14 cellular contexts compared by ENCODE assay signal in genomic region chr3:30232142-30232541, GRCh38.
A peak's percentile ranks its signal among the peaks of the same experiment; 100 is the strongest.
DNase-seq lines count a peak whose midpoint lies in the region; ATAC-seq, FAIRE-seq and TF ChIP-seq lines count a peak whose summit lies in the region.
"Had no signal": no experiment of that assay in that cellular context is flagged by ENCODE, and none has a peak within 500 bp of the region (broad histone marks: within the 10 kb centered on the region; RNA-seq: fewer than 3 reads in every experiment).

No MANE protein-coding gene starts in this region.

- CTCF ChIA-PET in K562 (lab: Yijun Ruan, JAX; ENCODE audit: low intra/inter-chr PET ratio) = no interaction called here

- TF ChIP-seq POLR2A in K562 (conservative IDR thresholded peaks at IDR 0.05) (no peak), suprapubic skin (IDR thresholded peaks at IDR 0.05) (no peak)

- TF ChIP-seq EP300 in K562 (IDR thresholded peaks at IDR 0.05; ENCODE audit: low read length) (no peak), suprapubic skin (IDR thresholded peaks at IDR 0.05) (no peak)

- H3K4me3 ChIP-seq in K562 = no peak overlapping the region
- no peak overlapping the region for H3K4me3 ChIP-seq in suprapubic skin

- H3K36me3 ChIP-seq in K562 (ENCODE audit: control insufficient read depth, insufficient read depth, low read length) = no peaks in the 10 kb centered on the region
- H3K36me3 ChIP-seq in suprapubic skin = no peaks in the 10 kb centered on the region

- H3K27me3 Mint-ChIP-seq in activated T-cell treated with anti-CD3 and anti-CD28 coated beads, Interleukin-2, amount 50 U/mL, for 72 hours (ENCODE audit: low read depth) = no peaks in the 10 kb centered on the region

- no peaks in the 10 kb centered on the region for H4K20me1 ChIP-seq in K562 (replicated peaks; ENCODE audit: control insufficient read depth, insufficient read depth, low read length)

- H3K9ac ChIP-seq in K562 (ENCODE audit: insufficient read depth in 1 of 2, low read depth in 2 of 2, low read length in 2 of 2) = no peak overlapping the region

- H3K4me2 ChIP-seq in K562 (ENCODE audit: insufficient read depth, low read length) = no peak overlapping the region

- 2% methylated on average over 5 of the region's 5 CpGs for WGBS in K562 (ENCODE audit: insufficient coverage, low coverage, missing lambda C conversion rate)
- 55% methylated on average over 5 of the region's 5 CpGs for WGBS in suprapubic skin

- H3K27ac ChIP-seq in K562 (ENCODE audit: extremely low read depth, low read depth, low read length) (no peak overlapping the region), suprapubic skin (peak overlapping the region; percentile 18)

- in situ Hi-C loops in KBM-7 (cut with MboI; ENCODE audit: low pct_unique_long_range_greater_than_20kb, low sequenced_read_pairs) (no loop called here), K562 (cut with MboI) (no loop called here)

- H3K36me3 Mint-ChIP-seq in activated T-cell treated with anti-CD3 and anti-CD28 coated beads, Interleukin-2, amount 50 U/mL, for 72 hours (ENCODE audit: insufficient read depth in 2 of 2) = peaks cover 3 to 4% of the 10 kb centered on the region in 2 donors
- H3K36me3 Mint-ChIP-seq: WTC11 had no signal

- TF ChIP-seq RAD21 in K562 (CRISPR knock-in tag; conservative IDR thresholded peaks at IDR 0.05 in 1 of 2, IDR thresholded peaks at IDR 0.05 in 1 of 2) = no peak

- no peaks in the 10 kb centered on the region for H3K4me1 ChIP-seq in K562 (replicated peaks in 1 of 2; ENCODE audit: control insufficient read depth in 2 of 2, insufficient read depth in 2 of 2, low read length in 2 of 2)
- peaks cover 16% of the 10 kb centered on the region for H3K4me1 ChIP-seq in suprapubic skin

- FAIRE-seq in K562 (lab: Jason Lieb, UNC) = no peak
- FAIRE-seq: keratinocyte had no signal

- no peaks in the 10 kb centered on the region for H3K79me2 ChIP-seq in K562 (ENCODE audit: control insufficient read depth, insufficient read depth, low read length)

- TF ChIP-seq CTCF in K562 (IDR thresholded peaks at IDR 0.05 in 2 of 3, conservative IDR thresholded peaks at IDR 0.05 in 1 of 3; ENCODE audit: insufficient read depth in 2 of 3, low read depth in 1 of 3, low read length in 3 of 3) (no peak), suprapubic skin (IDR thresholded peaks at IDR 0.05) (no peak)

- H3K9me1 ChIP-seq in K562 (ENCODE audit: control insufficient read depth, insufficient read depth, low read length) = no peaks in the 10 kb centered on the region

- intact Hi-C loops in K562 (cut with micrococcal nuclease) = no loop called here

- H3K27me3 ChIP-seq in K562 (ENCODE audit: control insufficient read depth in 2 of 2, insufficient read depth in 2 of 2, low read length in 2 of 2) (no peaks in the 10 kb centered on the region), suprapubic skin (no peaks in the 10 kb centered on the region)

- H3K4me3 Mint-ChIP-seq in activated T-cell treated with anti-CD3 and anti-CD28 coated beads, Interleukin-2, amount 50 U/mL, for 72 hours = no peak overlapping the region
- H3K4me3 Mint-ChIP-seq: WTC11 had no signal

- H3K4me1 Mint-ChIP-seq in activated T-cell treated with anti-CD3 and anti-CD28 coated beads, Interleukin-2, amount 50 U/mL, for 72 hours (ENCODE audit: low read depth) = peaks cover 10% of the 10 kb centered on the region

- peak; percentile 74 for DNase-seq in KBM-7
- DNase-seq in K562 (ENCODE audit: extremely low read depth in 1 of 4, low spot score in 3 of 4) = no peak
- no peak for DNase-seq in left lobe of liver (ENCODE audit: low spot score)
- DNase-seq in suprapubic skin (ENCODE audit: low spot score in 2 of 2) = no peak
- no peak for DNase-seq in activated T-cell treated with anti-CD3 and anti-CD28 coated beads, Interleukin-2, amount 50 U/mL, for 72 hours
- DNase-seq in RKO (ENCODE audit: low spot score) = no peak
- DNase-seq in activated CD4-positive, alpha-beta T cell treated with anti-CD3 and anti-CD28 coated beads, Interleukin-2, amount 50 U/mL, for 4 hours = no peak
- DNase-seq: activated effector memory CD4-positive, alpha-beta T cell treated with Interleukin-2 at 50 U/mL for 16 hours; effector memory CD4-positive, alpha-beta T cell; NCI-H1105 had no signal

- ATAC-seq in K562 = no peak
- ATAC-seq in left lobe of liver = peak; percentile 25
- no peak for ATAC-seq in activated T-cell treated with anti-CD3 and anti-CD28 coated beads, Interleukin-2, amount 50 U/mL, for 72 hours (replicated peaks in 1 of 2)
- ATAC-seq in GM21737 (IDR thresholded peaks at IDR 0.05; ENCODE audit: unreplicated experiment) = no peak
- ATAC-seq: HCT116, WTC11 had no signal

- BruUV-seq in K562 (replicated peaks; lab: Mats Ljungman, UMichigan) = no TSS peak

- POLR2A ChIA-PET in K562 (lab: Yijun Ruan, JAX) = no interaction called here

- no peak overlapping the region for H2AFZ ChIP-seq in K562 (ENCODE audit: low read depth, low read length)

- peaks cover 2 to 3% of the 10 kb centered on the region in 2 donors for H3K9me3 Mint-ChIP-seq in activated T-cell treated with anti-CD3 and anti-CD28 coated beads, Interleukin-2, amount 50 U/mL, for 72 hours
- H3K9me3 Mint-ChIP-seq: WTC11 had no signal

- H3K9me3 ChIP-seq in K562 (replicated peaks; ENCODE audit: control insufficient read depth, insufficient read depth, low read depth, low read length) (0 out of 2 replicates have a peak, but pooled peaks cover 2% of the 10 kb centered on the region), suprapubic skin (no peaks in the 10 kb centered on the region)

- no peak overlapping the region for H3K27ac Mint-ChIP-seq in activated T-cell treated with anti-CD3 and anti-CD28 coated beads, Interleukin-2, amount 50 U/mL, for 72 hours
- H3K27ac Mint-ChIP-seq: WTC11 had no signal

TF ChIP-seq in K562, 482 proteins besides CTCF, POLR2A, EP300 and RAD21:
- TF ChIP-seq NONO (IDR thresholded peaks at IDR 0.05; ENCODE audit: low read depth in 2 of 2, low read length in 1 of 2) = no peak
- TF ChIP-seq ZNF311 (CRISPR knock-in tag; IDR thresholded peaks at IDR 0.05) = peak; percentile 12; the same call in 1 of the 2 replicates
